In genomic region chr14:75292016-75292646, GRCh38 we compare ENCODE assay signal across 1 cellular context.
TF ChIP-seq lines count a peak whose summit lies in the region.

No MANE protein-coding gene starts in this region.

TF ChIP-seq in liver, 16 proteins besides CTCF, POLR2A, EP300 and RAD21 (continued from another document):
- TF ChIP-seq GABPA (IDR thresholded peaks at IDR 0.05 in 1 of 2, conservative IDR thresholded peaks at IDR 0.05 in 1 of 2) (no peak), HNF4G (IDR thresholded peaks at IDR 0.05) (no peak), EGR1 (IDR thresholded peaks at IDR 0.05; ENCODE audit: low read depth in 2 of 2) (no peak), YY1 (IDR thresholded peaks at IDR 0.05) (no peak), SP1 (IDR thresholded peaks at IDR 0.05) (peak; percentile 18), MAX (IDR thresholded peaks at IDR 0.05) (no peak), FOXA1 (IDR thresholded peaks at IDR 0.05) (no peak), HNF4A (conservative IDR thresholded peaks at IDR 0.05) (peak; percentile 15 to 51), NR2F2 (IDR thresholded peaks at IDR 0.05) (no peak), TAF1 (conservative IDR thresholded peaks at IDR 0.05) (no peak), RXRA (IDR thresholded peaks at IDR 0.05) (peak in 1 of 2 donors; percentile 52)
- TF ChIP-seq, protein P1, sequence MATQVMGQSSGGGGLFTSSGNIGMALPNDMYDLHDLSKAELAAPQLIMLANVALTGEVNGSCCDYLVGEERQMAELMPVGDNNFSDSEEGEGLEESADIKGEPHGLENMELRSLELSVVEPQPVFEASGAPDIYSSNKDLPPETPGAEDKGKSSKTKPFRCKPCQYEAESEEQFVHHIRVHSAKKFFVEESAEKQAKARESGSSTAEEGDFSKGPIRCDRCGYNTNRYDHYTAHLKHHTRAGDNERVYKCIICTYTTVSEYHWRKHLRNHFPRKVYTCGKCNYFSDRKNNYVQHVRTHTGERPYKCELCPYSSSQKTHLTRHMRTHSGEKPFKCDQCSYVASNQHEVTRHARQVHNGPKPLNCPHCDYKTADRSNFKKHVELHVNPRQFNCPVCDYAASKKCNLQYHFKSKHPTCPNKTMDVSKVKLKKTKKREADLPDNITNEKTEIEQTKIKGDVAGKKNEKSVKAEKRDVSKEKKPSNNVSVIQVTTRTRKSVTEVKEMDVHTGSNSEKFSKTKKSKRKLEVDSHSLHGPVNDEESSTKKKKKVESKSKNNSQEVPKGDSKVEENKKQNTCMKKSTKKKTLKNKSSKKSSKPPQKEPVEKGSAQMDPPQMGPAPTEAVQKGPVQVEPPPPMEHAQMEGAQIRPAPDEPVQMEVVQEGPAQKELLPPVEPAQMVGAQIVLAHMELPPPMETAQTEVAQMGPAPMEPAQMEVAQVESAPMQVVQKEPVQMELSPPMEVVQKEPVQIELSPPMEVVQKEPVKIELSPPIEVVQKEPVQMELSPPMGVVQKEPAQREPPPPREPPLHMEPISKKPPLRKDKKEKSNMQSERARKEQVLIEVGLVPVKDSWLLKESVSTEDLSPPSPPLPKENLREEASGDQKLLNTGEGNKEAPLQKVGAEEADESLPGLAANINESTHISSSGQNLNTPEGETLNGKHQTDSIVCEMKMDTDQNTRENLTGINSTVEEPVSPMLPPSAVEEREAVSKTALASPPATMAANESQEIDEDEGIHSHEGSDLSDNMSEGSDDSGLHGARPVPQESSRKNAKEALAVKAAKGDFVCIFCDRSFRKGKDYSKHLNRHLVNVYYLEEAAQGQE (IDR thresholded peaks at IDR 0.05): no peak
